Comparison of ENCODE assay signal across 1 cellular context in genomic region chr1:167865804-167866308, GRCh38. TPM values are rescaled to one million over a fixed set of nuclear protein-coding genes. Genes with fewer than 3 reads are reported as not detected.
"Had no signal": no experiment of that assay in that cellular context is flagged by ENCODE, and none has a peak within 500 bp of the region (broad histone marks: within the 10 kb centered on the region; RNA-seq: fewer than 3 reads in every experiment).

No MANE protein-coding gene starts in this region.

RNA-seq across cellular contexts. Expression of gene ADCY10, which starts 48.1 kb away (rescaled TPM):
- total RNA-seq: activated CD8-positive, alpha-beta T cell treated with anti-CD3 and anti-CD28 coated beads, Interleukin-2, amount 10 ng/mL, durations not matched to agents 7 days and 5 days had no signal
